6 cellular contexts compared by ENCODE assay signal in the genomic region with DNA sequence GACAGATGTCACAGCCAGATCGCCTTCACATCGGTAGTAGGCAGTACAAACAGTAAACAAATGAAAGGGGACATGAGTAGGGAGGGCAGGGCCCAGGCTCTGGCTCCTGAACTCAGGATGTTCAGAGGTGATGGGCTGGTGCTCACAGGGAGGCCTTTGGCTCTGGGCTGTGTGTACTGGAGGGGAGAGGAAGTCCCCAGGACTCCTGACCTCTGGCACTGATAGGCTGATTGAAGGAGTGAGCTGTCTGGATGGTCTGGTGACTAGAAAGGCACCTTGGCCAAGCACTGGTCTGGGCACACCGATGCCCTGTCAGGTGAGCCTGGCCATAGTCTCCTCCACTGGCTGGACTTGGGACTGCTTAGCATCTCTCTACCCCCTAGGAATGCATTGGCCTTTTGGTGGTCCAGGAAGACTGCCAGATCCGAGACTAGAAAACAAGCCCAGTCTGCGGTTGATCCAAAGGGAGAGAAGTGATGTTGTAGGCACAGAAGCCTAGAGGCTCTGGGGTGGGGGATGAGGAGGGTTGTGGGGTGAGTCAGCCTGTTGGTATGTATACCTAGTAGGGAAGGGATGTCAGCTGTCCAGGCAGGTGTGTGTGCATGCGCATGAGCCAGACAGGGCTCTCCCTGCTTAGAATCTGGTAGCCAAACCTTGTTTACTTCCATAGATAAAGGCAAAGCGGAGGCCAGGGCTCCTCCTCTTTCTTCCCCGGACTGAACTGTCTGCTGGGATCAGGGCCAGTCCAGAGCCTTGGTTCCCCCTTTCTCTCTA. TPM values are rescaled to one million over a fixed set of nuclear protein-coding genes. Genes with fewer than 3 reads are reported as not detected.
DNase-seq lines count a peak whose midpoint lies in the region; ATAC-seq and TF ChIP-seq lines count a peak whose summit lies in the region.

No MANE protein-coding gene starts in this region.

- H3K27me3 Mint-ChIP-seq in activated T-helper 1 cell treated with anti-CD3 and anti-CD28 coated beads, Interleukin-12 subunit alpha, Interleukin-12 subunit beta, Interleukin-2, Interleukin-4 antibody, amounts not matched to agents 30 ng/mL and 10 ng/mL and 1 ng/mL, durations not matched to agents 14 hours and 24 hours and 36 hours (ENCODE audit: insufficient read depth), result peaks cover 14% of the 10 kb centered on the region
- H3K27me3 Mint-ChIP-seq in nephron progenitor cell (ENCODE audit: low read depth, poor library complexity), result peaks cover 59% of the 10 kb centered on the region

- peaks cover 4% of the 10 kb centered on the region for H3K27me3 ChIP-seq in HL-60 (ENCODE audit: insufficient read depth, poor library complexity, severe bottlenecking)

- no peak overlapping the region for H3K27ac ChIP-seq in HL-60 (replicated peaks)

- ATAC-seq in HG03280 (IDR thresholded peaks at IDR 0.05; ENCODE audit: unreplicated experiment), result no peak

- H3K36me3 Mint-ChIP-seq in activated T-helper 1 cell treated with anti-CD3 and anti-CD28 coated beads, Interleukin-12 subunit alpha, Interleukin-12 subunit beta, Interleukin-2, Interleukin-4 antibody, amounts not matched to agents 30 ng/mL and 10 ng/mL and 1 ng/mL, durations not matched to agents 14 hours and 24 hours and 36 hours (ENCODE audit: low read depth), result peaks cover 3% of the 10 kb centered on the region
- H3K36me3 Mint-ChIP-seq in nephron progenitor cell (ENCODE audit: low read depth), result no peaks in the 10 kb centered on the region

- H3K4me3 ChIP-seq in HL-60 (replicated peaks; ENCODE audit: insufficient read depth, low read length), result peak overlapping the region; percentile 45

- peak overlapping the region; percentile 69 for H3K4me3 Mint-ChIP-seq in activated T-helper 1 cell treated with anti-CD3 and anti-CD28 coated beads, Interleukin-12 subunit alpha, Interleukin-12 subunit beta, Interleukin-2, Interleukin-4 antibody, amounts not matched to agents 30 ng/mL and 10 ng/mL and 1 ng/mL, durations not matched to agents 14 hours and 24 hours and 36 hours
- H3K4me3 Mint-ChIP-seq in nephron progenitor cell, result peak overlapping the region; percentile 42

- no peak for DNase-seq in HL-60 (ENCODE audit: low read depth in 1 of 2, low spot score in 1 of 2)
- DNase-seq in activated T-helper 1 cell treated with anti-CD3 and anti-CD28 coated beads, Interleukin-12 subunit alpha, Interleukin-12 subunit beta, Interleukin-2, Interleukin-4 antibody, amounts not matched to agents 30 ng/mL and 10 ng/mL and 1 ng/mL, durations not matched to agents 14 hours and 24 hours and 36 hours (ENCODE audit: low spot score), result no peak
- DNase-seq in nephron progenitor cell, result no peak
- DNase-seq in NCI-H187 (lab: John Stamatoyannopoulos, UW), result no peak
- DNase-seq in activated CD4-positive, alpha-beta T cell treated with anti-CD3 and anti-CD28 coated beads, Interleukin-2, amount 50 U/mL, for 48 hours, result no peak

- H3K9me3 Mint-ChIP-seq in activated T-helper 1 cell treated with anti-CD3 and anti-CD28 coated beads, Interleukin-12 subunit alpha, Interleukin-12 subunit beta, Interleukin-2, Interleukin-4 antibody, amounts not matched to agents 30 ng/mL and 10 ng/mL and 1 ng/mL, durations not matched to agents 14 hours and 24 hours and 36 hours, result no peaks in the 10 kb centered on the region
- H3K9me3 Mint-ChIP-seq in nephron progenitor cell, result no peaks in the 10 kb centered on the region

- H3K27ac Mint-ChIP-seq in activated T-helper 1 cell treated with anti-CD3 and anti-CD28 coated beads, Interleukin-12 subunit alpha, Interleukin-12 subunit beta, Interleukin-2, Interleukin-4 antibody, amounts not matched to agents 30 ng/mL and 10 ng/mL and 1 ng/mL, durations not matched to agents 14 hours and 24 hours and 36 hours, result no peak overlapping the region
- no peak overlapping the region for H3K27ac Mint-ChIP-seq in nephron progenitor cell

- intact Hi-C loops in activated T-helper 1 cell treated with anti-CD3 and anti-CD28 coated beads, Interleukin-12 subunit alpha, Interleukin-12 subunit beta, Interleukin-2, Interleukin-4 antibody, amounts not matched to agents 30 ng/mL and 10 ng/mL and 1 ng/mL, durations not matched to agents 14 hours and 24 hours and 36 hours (cut with micrococcal nuclease), result no loop called here

- H3K4me1 Mint-ChIP-seq in activated T-helper 1 cell treated with anti-CD3 and anti-CD28 coated beads, Interleukin-12 subunit alpha, Interleukin-12 subunit beta, Interleukin-2, Interleukin-4 antibody, amounts not matched to agents 30 ng/mL and 10 ng/mL and 1 ng/mL, durations not matched to agents 14 hours and 24 hours and 36 hours (ENCODE audit: low read depth), result peaks cover 33% of the 10 kb centered on the region
- H3K4me1 Mint-ChIP-seq in nephron progenitor cell, result peaks cover 50% of the 10 kb centered on the region

- TF ChIP-seq CTCF in HL-60 (IDR thresholded peaks at IDR 0.05; ENCODE audit: insufficient read depth, low read length) (no peak), nephron progenitor cell (IDR thresholded peaks at IDR 0.05) (no peak)

RNA-seq across cellular contexts. Expression of a gene that starts 1.9 kb away (rescaled TPM):
- total RNA-seq in activated T-helper 1 cell treated with anti-CD3 and anti-CD28 coated beads, Interleukin-12 subunit alpha, Interleukin-12 subunit beta, Interleukin-2, Interleukin-4 antibody, amounts not matched to agents 30 ng/mL and 10 ng/mL and 1 ng/mL, durations not matched to agents 14 hours and 24 hours and 36 hours, result 11.0 and 12.4 TPM in 2 replicates

RNA-seq across cellular contexts. Expression of a gene that starts 17.2 kb away (rescaled TPM):
- not detected in 2 replicates for total RNA-seq in activated T-helper 1 cell treated with anti-CD3 and anti-CD28 coated beads, Interleukin-12 subunit alpha, Interleukin-12 subunit beta, Interleukin-2, Interleukin-4 antibody, amounts not matched to agents 30 ng/mL and 10 ng/mL and 1 ng/mL, durations not matched to agents 14 hours and 24 hours and 36 hours

RNA-seq across cellular contexts. Expression of a gene that starts 28.3 kb away (rescaled TPM):
- total RNA-seq in activated T-helper 1 cell treated with anti-CD3 and anti-CD28 coated beads, Interleukin-12 subunit alpha, Interleukin-12 subunit beta, Interleukin-2, Interleukin-4 antibody, amounts not matched to agents 30 ng/mL and 10 ng/mL and 1 ng/mL, durations not matched to agents 14 hours and 24 hours and 36 hours, result 1.3 and 1.6 TPM in 2 replicates

RNA-seq across cellular contexts. Expression of a gene that starts 38.4 kb away (rescaled TPM):
- total RNA-seq in activated T-helper 1 cell treated with anti-CD3 and anti-CD28 coated beads, Interleukin-12 subunit alpha, Interleukin-12 subunit beta, Interleukin-2, Interleukin-4 antibody, amounts not matched to agents 30 ng/mL and 10 ng/mL and 1 ng/mL, durations not matched to agents 14 hours and 24 hours and 36 hours, result 52.5 and 54.1 TPM in 2 replicates

RNA-seq across cellular contexts. Expression of a gene that starts 38.8 kb away (rescaled TPM):
- total RNA-seq in activated T-helper 1 cell treated with anti-CD3 and anti-CD28 coated beads, Interleukin-12 subunit alpha, Interleukin-12 subunit beta, Interleukin-2, Interleukin-4 antibody, amounts not matched to agents 30 ng/mL and 10 ng/mL and 1 ng/mL, durations not matched to agents 14 hours and 24 hours and 36 hours, result 36.2 and 38.6 TPM in 2 replicates
